Comparison of ENCODE assay signal across 8 cellular contexts in the genomic region with DNA sequence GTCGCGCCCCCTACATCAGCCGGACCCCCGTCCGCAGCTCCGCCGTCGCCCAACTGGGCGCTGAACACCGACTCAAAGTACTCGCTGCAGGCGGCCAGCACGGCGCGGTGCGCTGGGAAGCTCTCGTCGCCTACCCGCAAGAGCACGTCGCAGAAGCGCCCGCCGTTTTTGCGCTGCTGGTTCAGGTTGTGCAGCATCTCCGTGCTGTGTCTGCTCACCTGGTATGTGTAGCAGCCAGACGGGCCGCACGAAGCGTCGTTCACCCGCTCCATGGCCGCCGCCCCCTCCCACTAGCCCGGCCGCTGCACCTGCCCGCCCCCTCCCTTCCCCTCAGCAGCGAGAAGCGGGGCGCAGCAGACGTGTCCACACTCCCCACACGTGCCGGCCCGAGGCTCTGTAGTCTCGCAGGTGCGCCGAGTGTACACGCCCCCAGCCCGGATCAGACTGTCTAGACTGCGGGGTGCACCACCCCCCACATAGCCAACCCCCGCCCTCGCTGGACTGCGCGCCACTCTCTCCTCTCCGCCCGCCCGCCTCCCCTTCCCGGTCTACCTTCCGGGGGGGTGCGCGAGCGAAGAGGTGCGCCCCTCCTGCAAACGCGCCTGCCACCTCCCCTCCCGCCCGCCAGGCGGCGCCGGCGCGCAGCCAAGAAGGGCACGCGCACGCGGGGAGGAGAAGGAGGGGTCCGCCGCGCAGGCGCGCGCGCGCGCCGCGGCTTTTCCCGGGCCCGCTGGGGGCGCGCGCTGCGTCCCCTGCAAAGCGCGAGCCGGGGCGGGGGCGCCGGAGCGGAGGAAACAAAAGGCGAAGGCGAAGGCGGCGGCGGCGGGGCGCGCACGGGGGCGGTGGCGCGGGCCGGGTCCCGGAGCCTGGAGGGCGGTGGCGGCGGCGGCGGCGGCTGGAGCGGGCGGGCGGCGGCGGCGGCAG. TPM values are rescaled to one million over a fixed set of nuclear protein-coding genes. Genes with fewer than 3 reads are reported as not detected.
A peak's percentile ranks its signal among the peaks of the same experiment; 100 is the strongest.
DNase-seq lines count a peak whose midpoint lies in the region; ATAC-seq and TF ChIP-seq lines count a peak whose summit lies in the region.

No MANE protein-coding gene starts in this region.

- DNase-seq in D341Med (ENCODE audit: low spot score) (peak; percentile 98), LHCN-M2 (ENCODE audit: low read depth) (peak; percentile 83), activated gamma-delta T cell (lab: John Stamatoyannopoulos, UW) (peak; percentile 85), foreskin fibroblast (peak; percentile 88 to 96), neural progenitor cell (ENCODE audit: low spot score) (peak; percentile 98)

- H3K27me3 ChIP-seq in neural progenitor cell, result no peaks in the 10 kb centered on the region
- no peaks in the 10 kb centered on the region for H3K27me3 ChIP-seq in stomach smooth muscle (ENCODE audit: control insufficient read depth in 1 of 2, insufficient read depth in 2 of 2, low read length in 2 of 2)

- no peaks in the 10 kb centered on the region for H3K9me3 Mint-ChIP-seq in neural progenitor cell

- TF ChIP-seq CTCF in foreskin fibroblast (IDR thresholded peaks at IDR 0.05; ENCODE audit: low read depth, low read length), result peak; percentile 73
- TF ChIP-seq CTCF in neural progenitor cell (IDR thresholded peaks at IDR 0.05), result peak; percentile 89

- peak; percentile 47 for ATAC-seq in GM21528 (IDR thresholded peaks at IDR 0.05; ENCODE audit: low FRiP score, unreplicated experiment)

- peaks cover 6% of the 10 kb centered on the region for H3K36me3 Mint-ChIP-seq in neural progenitor cell

- H3K9me3 ChIP-seq in neural progenitor cell (ENCODE audit: low read depth) (no peaks in the 10 kb centered on the region), stomach smooth muscle (ENCODE audit: control insufficient read depth in 2 of 2, low read length in 2 of 2) (no peaks in the 10 kb centered on the region)

- peak overlapping the region; percentile 91 for H3K4me3 Mint-ChIP-seq in neural progenitor cell

- H3K4me1 ChIP-seq in neural progenitor cell (peaks cover 43% of the 10 kb centered on the region), stomach smooth muscle (ENCODE audit: control insufficient read depth, insufficient read depth, low read length) (peaks cover 48% of the 10 kb centered on the region)

- H3K27ac ChIP-seq in neural progenitor cell (peak overlapping the region; percentile 94), stomach smooth muscle (ENCODE audit: low read length) (no peak overlapping the region)

- TF ChIP-seq POLR2A in Raji (IDR thresholded peaks at IDR 0.05; ENCODE audit: insufficient read depth, low read depth, low read length), result peak; percentile 62

- H3K79me2 ChIP-seq in neural progenitor cell (ENCODE audit: low read depth), result peaks cover 73% of the 10 kb centered on the region

- peak overlapping the region; percentile 91 for H3K4me2 ChIP-seq in neural progenitor cell

- no peak overlapping the region for H3K27ac Mint-ChIP-seq in neural progenitor cell

- H3F3A ChIP-seq in neural progenitor cell (ENCODE audit: low read depth), result peaks cover 53% of the 10 kb centered on the region

- H3K36me3 ChIP-seq in neural progenitor cell, result no peaks in the 10 kb centered on the region
- H3K36me3 ChIP-seq in stomach smooth muscle (ENCODE audit: control insufficient read depth in 2 of 2, insufficient read depth in 2 of 2, low read length in 2 of 2), result peaks cover 3 to 13% of the 10 kb centered on the region in 2 donors

- H3K4me1 Mint-ChIP-seq in neural progenitor cell, result peaks cover 62% of the 10 kb centered on the region

- H3K4me3 ChIP-seq in foreskin fibroblast (ENCODE audit: low read depth in 1 of 2, low read length in 2 of 2) (peak overlapping the region; percentile 59 to 64), neural progenitor cell (peak overlapping the region; percentile 71), stomach smooth muscle (ENCODE audit: low read length in 2 of 2) (peak overlapping the region; percentile 58 to 71)

- H3K9ac ChIP-seq in neural progenitor cell (peak overlapping the region; percentile 65), stomach smooth muscle (ENCODE audit: low read length in 2 of 2) (peak overlapping the region in 1 of 2 donors; percentile 45)

- peaks cover 28% of the 10 kb centered on the region for H4K20me1 ChIP-seq in neural progenitor cell (ENCODE audit: low read depth)

- H3K27me3 Mint-ChIP-seq in neural progenitor cell (ENCODE audit: insufficient read depth, low read depth), result peaks cover 8% of the 10 kb centered on the region

- H2AFZ ChIP-seq in neural progenitor cell (replicated peaks), result no peak overlapping the region

RNA-seq across cellular contexts. Expression of a gene that starts 0.6 kb away (rescaled TPM):
- 14.7 and 18.3 TPM in 2 replicates for total RNA-seq in LHCN-M2 (2014; rRNA removed)
- 12.0 TPM for polyA plus RNA-seq in LHCN-M2 (2012)
- 28.6 and 55.3 TPM in 2 replicates for total RNA-seq in neural progenitor cell (ENCODE audit: low replicate concordance)

RNA-seq across cellular contexts. Expression of a gene that starts 53.3 kb away (rescaled TPM):
- total RNA-seq in LHCN-M2 (2014; rRNA removed), result 4.2 and 5.4 TPM in 2 replicates
- polyA plus RNA-seq in LHCN-M2 (2012), result 5.6 TPM
- total RNA-seq in neural progenitor cell (ENCODE audit: low replicate concordance), result 4.5 and 4.7 TPM in 2 replicates

RNA-seq across cellular contexts. Expression of a gene that starts 53.8 kb away (rescaled TPM):
- total RNA-seq in LHCN-M2 (2014; rRNA removed), result 99.8 and 102 TPM in 2 replicates
- polyA plus RNA-seq in LHCN-M2 (2012), result 74.4 TPM
- 70.9 and 78.9 TPM in 2 replicates for total RNA-seq in neural progenitor cell (ENCODE audit: low replicate concordance)
